Comparison of ENCODE assay signal across 9 cellular contexts in genomic region chr6:12051861-12052368, GRCh38. TPM values are rescaled to one million over a fixed set of nuclear protein-coding genes. Genes with fewer than 3 reads are reported as not detected.
A peak's percentile ranks its signal among the peaks of the same experiment; 100 is the strongest.
DNase-seq lines count a peak whose midpoint lies in the region; ATAC-seq and TF ChIP-seq lines count a peak whose summit lies in the region.
"Had no signal": no experiment of that assay in that cellular context is flagged by ENCODE, and none has a peak within 500 bp of the region (broad histone marks: within the 10 kb centered on the region; RNA-seq: fewer than 3 reads in every experiment).

No MANE protein-coding gene starts in this region.

- no peak overlapping the region for H2AK5ac ChIP-seq in mesenchymal stem cell (ENCODE audit: low read length, severe bottlenecking)

- no peak for TF ChIP-seq CTCF in right atrium auricular region (IDR thresholded peaks at IDR 0.05)

- H3K27me3 ChIP-seq in mesenchymal stem cell (ENCODE audit: control insufficient read depth in 1 of 2, insufficient read depth in 1 of 2, low read length in 2 of 2): no peaks in the 10 kb centered on the region
- no peaks in the 10 kb centered on the region for H3K27me3 ChIP-seq in right atrium auricular region

- H3K18ac ChIP-seq in mesenchymal stem cell (ENCODE audit: low read depth in 1 of 2, low read length in 2 of 2): no peak overlapping the region

- H3K23ac ChIP-seq in mesenchymal stem cell (ENCODE audit: low read length in 2 of 2): no peak overlapping the region

- no peak overlapping the region for H2BK120ac ChIP-seq in mesenchymal stem cell (ENCODE audit: low read depth, low read length)

- peaks cover 2% of the 10 kb centered on the region for H3K4me1 ChIP-seq in mesenchymal stem cell (ENCODE audit: control insufficient read depth, insufficient read depth, low read depth, low read length)
- no peaks in the 10 kb centered on the region for H3K4me1 ChIP-seq in right atrium auricular region

- no peak overlapping the region for H4K8ac ChIP-seq in mesenchymal stem cell (ENCODE audit: low read length)

- H3K79me1 ChIP-seq in mesenchymal stem cell (replicated peaks; ENCODE audit: low read length, poor library complexity, severe bottlenecking): peaks cover 16% of the 10 kb centered on the region

- peak overlapping the region; percentile 94 for H3K27ac Mint-ChIP-seq in activated CD4-positive, alpha-beta T cell treated with anti-CD3 and anti-CD28 coated beads for 36 hours
- H3K27ac Mint-ChIP-seq in activated CD4-positive, alpha-beta T cell treated with anti-CD3 and anti-CD28 coated beads, Interleukin-2, amount 10 ng/mL, durations not matched to agents 24 days and 14 days: peak overlapping the region; percentile 93

- POLR2A ChIA-PET in activated CD4-positive, alpha-beta T cell treated with anti-CD3 and anti-CD28 coated beads for 36 hours (lab: Charles Lee): interaction anchor here (0.7 kb wide), 1 partner anchor 200 kb away, joined by 4 read pairs; no protein-coding TSS in a partner anchor

- H2BK5ac ChIP-seq in mesenchymal stem cell (ENCODE audit: low read depth, low read length, poor library complexity, severe bottlenecking): no peak overlapping the region

- H3K4me3 ChIP-seq in mesenchymal stem cell (ENCODE audit: insufficient read depth in 1 of 2, low read depth in 1 of 2, low read length in 2 of 2) (no peak overlapping the region), right atrium auricular region (no peak overlapping the region)
- H3K4me3 ChIP-seq: A549 had no signal

- DNase-seq in activated CD4-positive, alpha-beta T cell treated with anti-CD3 and anti-CD28 coated beads for 36 hours: peak; percentile 80
- no peak for DNase-seq in activated CD4-positive, alpha-beta T cell treated with anti-CD3 and anti-CD28 coated beads for 1 hour
- DNase-seq in activated CD4-positive, alpha-beta T cell treated with anti-CD3 and anti-CD28 coated beads, Interleukin-2, amount 10 ng/mL, durations not matched to agents 24 days and 14 days: peak; percentile 93
- DNase-seq in mesenchymal stem cell (peak; percentile 69), right atrium auricular region (ENCODE audit: low spot score) (no peak), cardiac septum (ENCODE audit: low spot score) (no peak), 8988T (no peak)

- no peak overlapping the region for H4K91ac ChIP-seq in mesenchymal stem cell (ENCODE audit: low read length)

- CTCF ChIA-PET in activated CD4-positive, alpha-beta T cell treated with anti-CD3 and anti-CD28 coated beads for 36 hours (lab: Charles Lee): interaction anchor here (1.1 to 1.2 kb wide), 2 partner anchors 14 to 35 kb away, joined by 3 read pairs; no protein-coding TSS in a partner anchor

- ATAC-seq in activated CD4-positive, alpha-beta T cell treated with anti-CD3 and anti-CD28 coated beads for 36 hours: peak; percentile 91
- peak; percentile 79 for ATAC-seq in HG03159 (IDR thresholded peaks at IDR 0.05; ENCODE audit: unreplicated experiment)
- ATAC-seq: A549 had no signal

- WGBS in mesenchymal stem cell: 98% methylated on average over 2 of the region's 4 CpGs

- H3K36me3 Mint-ChIP-seq in activated CD4-positive, alpha-beta T cell treated with anti-CD3 and anti-CD28 coated beads for 36 hours (ENCODE audit: low read depth): peaks cover 24% of the 10 kb centered on the region
- peaks cover 36% of the 10 kb centered on the region for H3K36me3 Mint-ChIP-seq in activated CD4-positive, alpha-beta T cell treated with anti-CD3 and anti-CD28 coated beads, Interleukin-2, amount 10 ng/mL, durations not matched to agents 24 days and 14 days (ENCODE audit: low read depth)

- no peak overlapping the region for H3K14ac ChIP-seq in mesenchymal stem cell (ENCODE audit: low read length in 2 of 2)

- no peak overlapping the region for H2BK15ac ChIP-seq in mesenchymal stem cell (ENCODE audit: low read depth, poor library complexity, severe bottlenecking)

- no peak overlapping the region for H3K27ac ChIP-seq in mesenchymal stem cell (ENCODE audit: low read length, poor library complexity, severe bottlenecking)
- H3K27ac ChIP-seq in right atrium auricular region: no peak overlapping the region
- H3K27ac ChIP-seq: A549 had no signal

- peaks cover 76% of the 10 kb centered on the region for H3K4me1 Mint-ChIP-seq in activated CD4-positive, alpha-beta T cell treated with anti-CD3 and anti-CD28 coated beads for 36 hours
- H3K4me1 Mint-ChIP-seq in activated CD4-positive, alpha-beta T cell treated with anti-CD3 and anti-CD28 coated beads, Interleukin-2, amount 10 ng/mL, durations not matched to agents 24 days and 14 days: peaks cover 63% of the 10 kb centered on the region

- no peaks in the 10 kb centered on the region for H3K27me3 Mint-ChIP-seq in activated CD4-positive, alpha-beta T cell treated with anti-CD3 and anti-CD28 coated beads for 36 hours
- no peaks in the 10 kb centered on the region for H3K27me3 Mint-ChIP-seq in activated CD4-positive, alpha-beta T cell treated with anti-CD3 and anti-CD28 coated beads, Interleukin-2, amount 10 ng/mL, durations not matched to agents 24 days and 14 days

- no peaks in the 10 kb centered on the region for H3K9me3 Mint-ChIP-seq in activated CD4-positive, alpha-beta T cell treated with anti-CD3 and anti-CD28 coated beads for 36 hours (ENCODE audit: low read depth)
- H3K9me3 Mint-ChIP-seq in activated CD4-positive, alpha-beta T cell treated with anti-CD3 and anti-CD28 coated beads, Interleukin-2, amount 10 ng/mL, durations not matched to agents 24 days and 14 days: peaks cover 5% of the 10 kb centered on the region

- H2BK12ac ChIP-seq in mesenchymal stem cell (ENCODE audit: low read length in 2 of 2): no peak overlapping the region

- H2AFZ ChIP-seq in mesenchymal stem cell (ENCODE audit: low read depth, low read length): no peak overlapping the region

- intact Hi-C loops in activated CD4-positive, alpha-beta T cell treated with anti-CD3 and anti-CD28 coated beads for 36 hours (cut with DNase I, micrococcal nuclease): loop anchor here (1.0 to 10.0 kb wide), 5 partner anchors 8 to 687 kb away; no protein-coding TSS in a partner anchor
- intact Hi-C loops in activated CD4-positive, alpha-beta T cell treated with anti-CD3 and anti-CD28 coated beads, Interleukin-2, amount 10 ng/mL, durations not matched to agents 24 days and 14 days (cut with micrococcal nuclease): loop anchor here (1.0 to 2.0 kb wide), 4 partner anchors 8 to 341 kb away; no protein-coding TSS in a partner anchor
- intact Hi-C loops in cardiac septum (cut with DNase I): no loop called here

- no peak overlapping the region for H3K4ac ChIP-seq in mesenchymal stem cell (ENCODE audit: low read depth in 1 of 2, low read length in 2 of 2)

- H3K4me3 Mint-ChIP-seq in activated CD4-positive, alpha-beta T cell treated with anti-CD3 and anti-CD28 coated beads for 36 hours: peak overlapping the region; percentile 53
- peak overlapping the region; percentile 84 for H3K4me3 Mint-ChIP-seq in activated CD4-positive, alpha-beta T cell treated with anti-CD3 and anti-CD28 coated beads, Interleukin-2, amount 10 ng/mL, durations not matched to agents 24 days and 14 days

- no peak overlapping the region for H3K4me2 ChIP-seq in mesenchymal stem cell (ENCODE audit: low read length, poor library complexity, severe bottlenecking)
- H3K4me2 ChIP-seq: A549 had no signal

- H3K36me3 ChIP-seq in mesenchymal stem cell (ENCODE audit: control insufficient read depth in 1 of 2, insufficient read depth in 2 of 2, low read depth in 1 of 2, low read length in 2 of 2) (peaks cover 6 to 13% of the 10 kb centered on the region in 2 experiments), right atrium auricular region (no peaks in the 10 kb centered on the region)

- H3K9me3 ChIP-seq in mesenchymal stem cell (ENCODE audit: control insufficient read depth, low read length) (no peaks in the 10 kb centered on the region), right atrium auricular region (no peaks in the 10 kb centered on the region)
- H3K9me3 ChIP-seq: A549 had no signal

- H3K9ac ChIP-seq in mesenchymal stem cell (ENCODE audit: low read length): no peak overlapping the region

RNA-seq across cellular contexts. Expression of gene HIVEP1, which starts 39.8 kb away (rescaled TPM):
- total RNA-seq in activated CD4-positive, alpha-beta T cell treated with anti-CD3 and anti-CD28 coated beads for 36 hours: 10 to 100 TPM; 45.9 to 71.6 TPM
- total RNA-seq in activated CD4-positive, alpha-beta T cell treated with anti-CD3 and anti-CD28 coated beads, Interleukin-2, amount 10 ng/mL, durations not matched to agents 24 days and 14 days: 55.3 and 57.6 TPM in 2 replicates
- 13.8 TPM for polyA plus RNA-seq in mesenchymal stem cell (2013, experiment 1 of 2)
- polyA plus RNA-seq in mesenchymal stem cell (2013, experiment 2 of 2): 11.2 TPM
- total RNA-seq in right atrium auricular region (10 to 100 TPM; 16.1 to 18.8 TPM), cardiac septum (17.8 TPM)

Comparison
In these comparisons a context has a peak if more than half of its experiments do, and no peak if none do; other contexts are left out.
1. DNase-seq: peak in activated CD4-positive, alpha-beta T cell treated with anti-CD3 and anti-CD28 coated beads for 36 hours (single experiment), activated CD4-positive, alpha-beta T cell treated with anti-CD3 and anti-CD28 coated beads, Interleukin-2, amount 10 ng/mL, durations not matched to agents 24 days and 14 days (single experiment) and mesenchymal stem cell (single experiment); none in activated CD4-positive, alpha-beta T cell treated with anti-CD3 and anti-CD28 coated beads for 1 hour (single experiment), right atrium auricular region (single experiment), cardiac septum (single experiment) and 8988T (single experiment).